In the genomic region with DNA sequence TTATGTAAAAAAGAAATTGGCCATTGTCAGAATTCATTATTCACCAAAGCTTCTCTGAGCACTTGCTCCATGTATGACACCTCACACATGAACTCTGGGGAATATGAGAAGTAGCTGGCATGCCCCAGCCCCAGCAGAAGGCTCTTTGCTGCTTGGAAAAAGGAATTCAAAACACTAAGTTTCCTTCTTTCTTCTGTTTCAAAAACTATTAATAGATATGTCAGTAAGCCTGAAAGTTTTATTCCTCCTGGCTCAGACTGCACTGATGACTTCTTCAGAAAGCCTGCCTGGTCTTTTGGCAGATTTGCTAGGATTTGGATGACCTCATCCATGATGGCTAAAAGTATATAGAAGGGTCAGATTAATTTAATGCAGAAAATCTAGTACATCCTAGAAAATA, we compare ENCODE assay signal across 31 cellular contexts.
DNase-seq lines count a peak whose midpoint lies in the region; ATAC-seq and TF ChIP-seq lines count a peak whose summit lies in the region.
"Had no signal": no experiment of that assay in that cellular context is flagged by ENCODE, and none has a peak within 500 bp of the region (broad histone marks: within the 10 kb centered on the region; RNA-seq: fewer than 3 reads in every experiment).

No MANE protein-coding gene starts in this region.

- no peak overlapping the region for H3K9ac ChIP-seq in SK-N-SH

- no peaks in the 10 kb centered on the region for H3K9me2 ChIP-seq in SK-N-SH

- H3K27me3 ChIP-seq in SK-N-SH (ENCODE audit: insufficient read depth) = no peaks in the 10 kb centered on the region
- H3K27me3 ChIP-seq: breast epithelium, heart right ventricle, Peyer's patch, testis had no signal

- H3K4me3 Mint-ChIP-seq in nephron progenitor cell = no peak overlapping the region
- H3K4me3 Mint-ChIP-seq: activated CD8-positive, alpha-beta T cell treated with anti-CD3 and anti-CD28 coated beads for 36 hours; activated naive CD4-positive, alpha-beta T cell treated with anti-CD3 and anti-CD28 coated beads, Interleukin-2, amount 10 ng/mL, durations not matched to agents 7 days and 5 days; activated T-helper 17 cell treated with anti-CD3 and anti-CD28 coated beads, Interleukin-2, amount 50 U/mL, for 72 hours; mesothelial cell of epicardium; naive thymus-derived CD4-positive, alpha-beta T cell had no signal

- TF ChIP-seq EP300 in SK-N-SH (IDR thresholded peaks at IDR 0.05; ENCODE audit: borderline replicate concordance in 1 of 2, low read depth in 1 of 2, low read length in 1 of 2) = no peak

- ATAC-seq in SK-N-SH treated with all-trans-retinoic acid at 6 μM for 48 hours (peak; percentile 41; the same call in 2 of the 3 replicates), GM18907 (IDR thresholded peaks at IDR 0.05; ENCODE audit: unreplicated experiment) (no peak)
- ATAC-seq: activated CD8-positive, alpha-beta T cell treated with anti-CD3 and anti-CD28 coated beads for 36 hours; activated T-helper 17 cell treated with anti-CD3 and anti-CD28 coated beads, Interleukin-2, amount 50 U/mL, for 72 hours; heart right ventricle; naive thymus-derived CD4-positive, alpha-beta T cell had no signal

- H3K27ac ChIP-seq in SK-N-SH (ENCODE audit: low read depth in 2 of 2, low read length in 1 of 2) = no peak overlapping the region
- H3K27ac ChIP-seq: breast epithelium, heart right ventricle, Peyer's patch, testis had no signal

- H3K9me3 ChIP-seq in SK-N-SH = no peaks in the 10 kb centered on the region; the same call in 1 of the 2 replicates
- H3K9me3 ChIP-seq: breast epithelium, heart right ventricle, Peyer's patch, testis had no signal

- H3K36me3 Mint-ChIP-seq in nephron progenitor cell (ENCODE audit: low read depth) = no peaks in the 10 kb centered on the region
- H3K36me3 Mint-ChIP-seq: activated naive CD4-positive, alpha-beta T cell treated with anti-CD3 and anti-CD28 coated beads, Interleukin-2, amount 10 ng/mL, durations not matched to agents 7 days and 5 days; naive thymus-derived CD4-positive, alpha-beta T cell had no signal

- peaks cover 2% of the 10 kb centered on the region for H3K9me3 Mint-ChIP-seq in nephron progenitor cell

- H3K4me2 ChIP-seq in SK-N-SH = no peak overlapping the region; the same call in 1 of the 2 replicates
- H3K4me2 ChIP-seq: smooth muscle cell had no signal

- no peak for TF ChIP-seq RAD21 in SK-N-SH (IDR thresholded peaks at IDR 0.05; ENCODE audit: low read length)

- TF ChIP-seq CTCF in SK-N-SH (IDR thresholded peaks at IDR 0.05) = no peak
- TF ChIP-seq CTCF in foreskin fibroblast (IDR thresholded peaks at IDR 0.05; ENCODE audit: low read depth, low read length) = no peak
- TF ChIP-seq CTCF in nephron progenitor cell (IDR thresholded peaks at IDR 0.05) = no peak

- H3K4me1 ChIP-seq in SK-N-SH (ENCODE audit: control insufficient read depth in 1 of 2, insufficient read depth in 2 of 2, low read depth in 1 of 2, low read length in 1 of 2) = no peaks in the 10 kb centered on the region
- H3K4me1 ChIP-seq: breast epithelium, heart right ventricle, Peyer's patch, testis had no signal

- H3K79me2 ChIP-seq in SK-N-SH (ENCODE audit: insufficient read depth) = no peaks in the 10 kb centered on the region

- H3K27ac Mint-ChIP-seq in nephron progenitor cell = no peak overlapping the region
- H3K27ac Mint-ChIP-seq: activated CD8-positive, alpha-beta T cell treated with anti-CD3 and anti-CD28 coated beads for 36 hours; activated naive CD4-positive, alpha-beta T cell treated with anti-CD3 and anti-CD28 coated beads, Interleukin-2, amount 10 ng/mL, durations not matched to agents 7 days and 5 days; activated T-helper 17 cell treated with anti-CD3 and anti-CD28 coated beads, Interleukin-2, amount 50 U/mL, for 72 hours; mesothelial cell of epicardium; naive thymus-derived CD4-positive, alpha-beta T cell had no signal

- H3K4me1 Mint-ChIP-seq in nephron progenitor cell = peaks cover 5% of the 10 kb centered on the region
- H3K4me1 Mint-ChIP-seq: activated naive CD4-positive, alpha-beta T cell treated with anti-CD3 and anti-CD28 coated beads, Interleukin-2, amount 10 ng/mL, durations not matched to agents 7 days and 5 days; activated T-helper 17 cell treated with anti-CD3 and anti-CD28 coated beads, Interleukin-2, amount 50 U/mL, for 72 hours; naive thymus-derived CD4-positive, alpha-beta T cell had no signal

- CTCF ChIA-PET in SK-N-SH (lab: Yijun Ruan, JAX) = interaction anchor here (2.0 kb wide), 1 partner anchor 12 kb away, joined by 5 read pairs; no protein-coding TSS in a partner anchor

- H3F3A ChIP-seq in SK-N-SH (replicated peaks; ENCODE audit: insufficient read depth) = peaks cover 4% of the 10 kb centered on the region

- H3K27me3 Mint-ChIP-seq in nephron progenitor cell (ENCODE audit: low read depth, poor library complexity) = no peaks in the 10 kb centered on the region
- H3K27me3 Mint-ChIP-seq: activated CD8-positive, alpha-beta T cell treated with anti-CD3 and anti-CD28 coated beads for 36 hours; activated naive CD4-positive, alpha-beta T cell treated with anti-CD3 and anti-CD28 coated beads, Interleukin-2, amount 10 ng/mL, durations not matched to agents 7 days and 5 days; activated T-helper 17 cell treated with anti-CD3 and anti-CD28 coated beads, Interleukin-2, amount 50 U/mL, for 72 hours; naive thymus-derived CD4-positive, alpha-beta T cell had no signal

- H4K20me1 ChIP-seq in SK-N-SH (ENCODE audit: insufficient read depth) = no peaks in the 10 kb centered on the region

- no peak overlapping the region for H3K4me3 ChIP-seq in SK-N-SH (ENCODE audit: low read depth in 2 of 2, low read length in 1 of 2)
- no peak overlapping the region for H3K4me3 ChIP-seq in foreskin fibroblast (ENCODE audit: low read depth in 1 of 2, low read length in 2 of 2)
- H3K4me3 ChIP-seq: breast epithelium, heart right ventricle, Peyer's patch, smooth muscle cell, testis had no signal

- no peak overlapping the region for H2AFZ ChIP-seq in SK-N-SH (ENCODE audit: low read depth)

- POLR2A ChIA-PET in SK-N-SH (lab: Yijun Ruan, JAX) = no interaction called here

- H3K36me3 ChIP-seq in SK-N-SH (replicated peaks in 1 of 2; ENCODE audit: control insufficient read depth in 1 of 2, insufficient read depth in 2 of 2, low read length in 1 of 2) = no peaks in the 10 kb centered on the region
- H3K36me3 ChIP-seq: breast epithelium, heart right ventricle, Peyer's patch had no signal

- DNase-seq in SK-N-SH (no peak), astrocyte of the hippocampus (ENCODE audit: low read depth, low spot score) (peak; percentile 42), foreskin fibroblast (peak; percentile 41 to 83), stromal cell of bone marrow (ENCODE audit: low read depth) (peak; percentile 65), nephron progenitor cell (no peak), activated T-cell treated with anti-CD3 and anti-CD28 coated beads for 4 hours (no peak)
- DNase-seq: 8988T; activated CD8-positive, alpha-beta memory T cell treated with anti-CD3 and anti-CD28 coated beads, Interleukin-2, amount 50 U/mL, for 48 hours; activated CD8-positive, alpha-beta T cell treated with anti-CD3 and anti-CD28 coated beads for 36 hours; activated naive CD4-positive, alpha-beta T cell treated with anti-CD3 and anti-CD28 coated beads, Interleukin-2, amount 10 ng/mL, durations not matched to agents 7 days and 5 days; DMS79 treated with DMSO at 0.1 percent for 48 hours; foreskin melanocyte; GDM1; GOT3; heart right ventricle; naive thymus-derived CD4-positive, alpha-beta T cell; NCI-H1436 treated with DMSO at 0.1 percent for 48 hours; NCI-H446 treated with DMSO at 0.1 percent for 48 hours; NCI-H774; nucleus accumbens; Peyer's patch; SIG-M5; stimulated activated naive CD4-positive, alpha-beta T cell treated with Interleukin-2 at 50 U/mL for 16 hours; SW 1271; testis had no signal

TF ChIP-seq in SK-N-SH treated with all-trans-retinoic acid at 6 μM for 48 hours, 23 proteins besides CTCF, POLR2A, EP300 and RAD21:
- TF ChIP-seq PPARA (CRISPR knock-in tag; IDR thresholded peaks at IDR 0.05; ENCODE audit: borderline replicate concordance) (no peak), ISL1 (CRISPR knock-in tag; IDR thresholded peaks at IDR 0.05) (peak; percentile 41; the same call in 1 of the 2 replicates)

TF ChIP-seq in SK-N-SH, 30 proteins besides CTCF, POLR2A, EP300 and RAD21:
- no peak for TF ChIP-seq TEAD4 (IDR thresholded peaks at IDR 0.05; ENCODE audit: borderline replicate concordance, insufficient read depth)
- no peak for TF ChIP-seq RCOR1 (IDR thresholded peaks at IDR 0.05; ENCODE audit: low read length)
- TF ChIP-seq, protein P1, sequence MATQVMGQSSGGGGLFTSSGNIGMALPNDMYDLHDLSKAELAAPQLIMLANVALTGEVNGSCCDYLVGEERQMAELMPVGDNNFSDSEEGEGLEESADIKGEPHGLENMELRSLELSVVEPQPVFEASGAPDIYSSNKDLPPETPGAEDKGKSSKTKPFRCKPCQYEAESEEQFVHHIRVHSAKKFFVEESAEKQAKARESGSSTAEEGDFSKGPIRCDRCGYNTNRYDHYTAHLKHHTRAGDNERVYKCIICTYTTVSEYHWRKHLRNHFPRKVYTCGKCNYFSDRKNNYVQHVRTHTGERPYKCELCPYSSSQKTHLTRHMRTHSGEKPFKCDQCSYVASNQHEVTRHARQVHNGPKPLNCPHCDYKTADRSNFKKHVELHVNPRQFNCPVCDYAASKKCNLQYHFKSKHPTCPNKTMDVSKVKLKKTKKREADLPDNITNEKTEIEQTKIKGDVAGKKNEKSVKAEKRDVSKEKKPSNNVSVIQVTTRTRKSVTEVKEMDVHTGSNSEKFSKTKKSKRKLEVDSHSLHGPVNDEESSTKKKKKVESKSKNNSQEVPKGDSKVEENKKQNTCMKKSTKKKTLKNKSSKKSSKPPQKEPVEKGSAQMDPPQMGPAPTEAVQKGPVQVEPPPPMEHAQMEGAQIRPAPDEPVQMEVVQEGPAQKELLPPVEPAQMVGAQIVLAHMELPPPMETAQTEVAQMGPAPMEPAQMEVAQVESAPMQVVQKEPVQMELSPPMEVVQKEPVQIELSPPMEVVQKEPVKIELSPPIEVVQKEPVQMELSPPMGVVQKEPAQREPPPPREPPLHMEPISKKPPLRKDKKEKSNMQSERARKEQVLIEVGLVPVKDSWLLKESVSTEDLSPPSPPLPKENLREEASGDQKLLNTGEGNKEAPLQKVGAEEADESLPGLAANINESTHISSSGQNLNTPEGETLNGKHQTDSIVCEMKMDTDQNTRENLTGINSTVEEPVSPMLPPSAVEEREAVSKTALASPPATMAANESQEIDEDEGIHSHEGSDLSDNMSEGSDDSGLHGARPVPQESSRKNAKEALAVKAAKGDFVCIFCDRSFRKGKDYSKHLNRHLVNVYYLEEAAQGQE (IDR thresholded peaks at IDR 0.05; ENCODE audit: low read depth, low read length) = no peak
- TF ChIP-seq TAF1 (IDR thresholded peaks at IDR 0.05; ENCODE audit: borderline replicate concordance, low read depth, low read length) = no peak
- no peak for TF ChIP-seq RXRA (IDR thresholded peaks at IDR 0.05; ENCODE audit: borderline replicate concordance, low read depth)
- TF ChIP-seq EZH2phosphoT487 (IDR thresholded peaks at IDR 0.05; ENCODE audit: borderline replicate concordance, low read depth) = no peak

Comparison
In these comparisons a context has a peak if more than half of its experiments do, and no peak if none do; other contexts are left out.
1. DNase-seq: peak in astrocyte of the hippocampus (single experiment), foreskin fibroblast (2 of 2) and stromal cell of bone marrow (single experiment); none in SK-N-SH (single experiment), nephron progenitor cell (single experiment) and activated T-cell treated with anti-CD3 and anti-CD28 coated beads for 4 hours (single experiment).